ENCODE assay signal across 8 cellular contexts in the genomic region with DNA sequence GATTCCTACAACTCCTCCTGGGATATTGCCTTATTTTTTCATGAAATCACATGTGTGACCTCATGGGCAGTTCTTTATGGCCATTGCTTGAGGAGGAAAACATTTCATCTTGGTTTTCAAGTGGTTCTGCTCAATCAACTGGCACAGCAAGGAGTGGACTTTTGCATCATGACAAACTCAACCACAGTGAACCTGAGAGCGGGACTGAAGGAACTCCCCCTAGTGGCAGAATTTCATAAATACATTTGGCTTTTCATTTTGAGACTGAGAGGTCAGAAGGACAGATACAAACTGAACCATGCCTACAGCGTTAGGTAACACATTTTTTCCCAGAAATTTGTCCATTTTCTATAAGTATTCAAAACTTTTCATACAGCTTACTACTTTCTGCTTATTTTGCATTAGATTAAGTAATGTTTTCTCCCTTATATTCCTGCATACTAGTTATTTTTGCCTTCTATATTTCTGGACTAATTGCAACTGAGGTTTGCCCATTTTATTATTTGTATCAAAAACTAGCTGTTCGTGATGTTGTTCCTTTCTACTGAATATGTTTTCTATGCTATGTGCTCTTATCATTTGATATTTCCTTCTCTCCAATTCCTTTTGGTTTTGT. TPM values are rescaled to one million over a fixed set of nuclear protein-coding genes. Genes with fewer than 3 reads are reported as not detected.
DNase-seq lines count a peak whose midpoint lies in the region; ATAC-seq and TF ChIP-seq lines count a peak whose summit lies in the region.

No MANE protein-coding gene starts in this region.

- no peaks in the 10 kb centered on the region for H3K4me1 Mint-ChIP-seq in WTC11

- H3K9me3 Mint-ChIP-seq in WTC11 = peaks cover 13% of the 10 kb centered on the region

- ATAC-seq in WTC11 (peak; percentile 62), GM19467 (IDR thresholded peaks at IDR 0.05; ENCODE audit: unreplicated experiment) (no peak)

- CTCF ChIA-PET in WTC11 (lab: Charles Lee) = interaction anchor here (0.6 to 1.6 kb wide), 10 partner anchors 11 to 1511 kb away, joined by 3 to 8 read pairs (median 4); no protein-coding TSS in a partner anchor

- no peak overlapping the region for H3K27ac Mint-ChIP-seq in WTC11

- no peak overlapping the region for H3K4me3 Mint-ChIP-seq in WTC11

- peaks cover 29% of the 10 kb centered on the region for H3K27me3 Mint-ChIP-seq in WTC11 (ENCODE audit: low read depth)

- peak; percentile 10 for DNase-seq in AG09319 (ENCODE audit: extremely low read depth, low read depth)
- peak; percentile 9 for DNase-seq in GM04504 (ENCODE audit: low read depth)
- peak; percentile 19 for DNase-seq in NCI-H1694 (lab: John Stamatoyannopoulos, UW)
- DNase-seq in WTC11 (ENCODE audit: low spot score) = no peak
- peak; percentile 15 for DNase-seq in foreskin melanocyte
- DNase-seq in putamen (ENCODE audit: low spot score) = peak; percentile 22
- no peak for DNase-seq in GOT3 (lab: John Stamatoyannopoulos, UW)

- POLR2A ChIA-PET in WTC11 (lab: Charles Lee) = no interaction called here

- no peaks in the 10 kb centered on the region for H3K36me3 Mint-ChIP-seq in WTC11

- TF ChIP-seq CTCF in AG09319 (IDR thresholded peaks at IDR 0.05; ENCODE audit: low read depth, low read length) (peak; percentile 69), WTC11 (IDR thresholded peaks at IDR 0.05) (peak; percentile 82)

TF ChIP-seq in WTC11, 78 proteins besides CTCF, POLR2A, EP300 and RAD21:
- TF ChIP-seq, protein P1, sequence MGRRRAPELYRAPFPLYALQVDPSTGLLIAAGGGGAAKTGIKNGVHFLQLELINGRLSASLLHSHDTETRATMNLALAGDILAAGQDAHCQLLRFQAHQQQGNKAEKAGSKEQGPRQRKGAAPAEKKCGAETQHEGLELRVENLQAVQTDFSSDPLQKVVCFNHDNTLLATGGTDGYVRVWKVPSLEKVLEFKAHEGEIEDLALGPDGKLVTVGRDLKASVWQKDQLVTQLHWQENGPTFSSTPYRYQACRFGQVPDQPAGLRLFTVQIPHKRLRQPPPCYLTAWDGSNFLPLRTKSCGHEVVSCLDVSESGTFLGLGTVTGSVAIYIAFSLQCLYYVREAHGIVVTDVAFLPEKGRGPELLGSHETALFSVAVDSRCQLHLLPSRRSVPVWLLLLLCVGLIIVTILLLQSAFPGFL (CRISPR knock-in tag; IDR thresholded peaks at IDR 0.05; ENCODE audit: borderline replicate concordance) = no peak
- TF ChIP-seq ZNF396 (CRISPR knock-in tag; IDR thresholded peaks at IDR 0.05; ENCODE audit: borderline replicate concordance) = no peak
- TF ChIP-seq FOXK1 (CRISPR knock-in tag; IDR thresholded peaks at IDR 0.05) = no peak
- TF ChIP-seq, protein P2, sequence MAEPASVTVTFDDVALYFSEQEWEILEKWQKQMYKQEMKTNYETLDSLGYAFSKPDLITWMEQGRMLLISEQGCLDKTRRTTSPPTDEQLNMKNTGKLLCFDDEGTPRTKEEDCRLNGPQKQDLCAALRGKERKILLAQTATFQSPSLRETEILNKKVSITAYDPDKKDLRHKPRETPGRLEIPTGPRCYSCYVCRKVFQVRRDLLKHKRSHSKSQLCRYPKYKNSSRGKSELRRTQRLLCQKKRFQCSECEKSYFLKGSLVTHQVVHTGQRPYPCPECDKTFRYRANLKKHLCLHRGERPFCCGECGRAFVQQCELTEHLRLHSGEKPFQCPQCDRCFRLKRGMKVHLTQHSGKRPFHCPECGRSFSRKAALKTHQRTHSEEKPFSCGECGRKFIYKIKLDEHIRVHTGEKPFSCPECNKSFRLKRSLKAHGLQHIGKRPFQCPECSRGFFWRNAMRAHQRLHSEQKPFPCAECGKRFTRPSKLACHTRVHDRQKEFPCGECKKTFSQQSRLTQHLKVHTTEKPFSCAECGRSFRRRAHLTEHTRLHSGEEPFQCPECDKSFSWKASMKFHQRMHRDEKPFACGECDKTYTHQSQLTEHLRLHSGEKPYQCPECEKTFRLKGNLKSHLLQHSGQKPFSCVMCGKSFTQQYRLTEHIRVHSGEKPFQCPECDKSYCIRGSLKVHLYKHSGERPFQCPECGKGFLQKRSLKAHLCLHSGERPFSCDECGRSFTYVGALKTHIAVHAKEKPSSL (CRISPR knock-in tag; conservative IDR thresholded peaks at IDR 0.05) = no peak
- TF ChIP-seq ZNF671 (CRISPR knock-in tag; IDR thresholded peaks at IDR 0.05) = no peak
- TF ChIP-seq, protein P3, sequence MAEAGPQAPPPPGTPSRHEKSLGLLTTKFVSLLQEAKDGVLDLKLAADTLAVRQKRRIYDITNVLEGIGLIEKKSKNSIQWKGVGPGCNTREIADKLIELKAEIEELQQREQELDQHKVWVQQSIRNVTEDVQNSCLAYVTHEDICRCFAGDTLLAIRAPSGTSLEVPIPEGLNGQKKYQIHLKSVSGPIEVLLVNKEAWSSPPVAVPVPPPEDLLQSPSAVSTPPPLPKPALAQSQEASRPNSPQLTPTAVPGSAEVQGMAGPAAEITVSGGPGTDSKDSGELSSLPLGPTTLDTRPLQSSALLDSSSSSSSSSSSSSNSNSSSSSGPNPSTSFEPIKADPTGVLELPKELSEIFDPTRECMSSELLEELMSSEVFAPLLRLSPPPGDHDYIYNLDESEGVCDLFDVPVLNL (CRISPR knock-in tag; IDR thresholded peaks at IDR 0.05; ENCODE audit: borderline replicate concordance, low read depth) = no peak
- no peak for TF ChIP-seq SMAD4 (CRISPR knock-in tag; IDR thresholded peaks at IDR 0.05)
- no peak for TF ChIP-seq EMX1 (CRISPR knock-in tag; IDR thresholded peaks at IDR 0.05)
- no peak for TF ChIP-seq NFATC4 (CRISPR knock-in tag; IDR thresholded peaks at IDR 0.05)
- TF ChIP-seq, protein P4, sequence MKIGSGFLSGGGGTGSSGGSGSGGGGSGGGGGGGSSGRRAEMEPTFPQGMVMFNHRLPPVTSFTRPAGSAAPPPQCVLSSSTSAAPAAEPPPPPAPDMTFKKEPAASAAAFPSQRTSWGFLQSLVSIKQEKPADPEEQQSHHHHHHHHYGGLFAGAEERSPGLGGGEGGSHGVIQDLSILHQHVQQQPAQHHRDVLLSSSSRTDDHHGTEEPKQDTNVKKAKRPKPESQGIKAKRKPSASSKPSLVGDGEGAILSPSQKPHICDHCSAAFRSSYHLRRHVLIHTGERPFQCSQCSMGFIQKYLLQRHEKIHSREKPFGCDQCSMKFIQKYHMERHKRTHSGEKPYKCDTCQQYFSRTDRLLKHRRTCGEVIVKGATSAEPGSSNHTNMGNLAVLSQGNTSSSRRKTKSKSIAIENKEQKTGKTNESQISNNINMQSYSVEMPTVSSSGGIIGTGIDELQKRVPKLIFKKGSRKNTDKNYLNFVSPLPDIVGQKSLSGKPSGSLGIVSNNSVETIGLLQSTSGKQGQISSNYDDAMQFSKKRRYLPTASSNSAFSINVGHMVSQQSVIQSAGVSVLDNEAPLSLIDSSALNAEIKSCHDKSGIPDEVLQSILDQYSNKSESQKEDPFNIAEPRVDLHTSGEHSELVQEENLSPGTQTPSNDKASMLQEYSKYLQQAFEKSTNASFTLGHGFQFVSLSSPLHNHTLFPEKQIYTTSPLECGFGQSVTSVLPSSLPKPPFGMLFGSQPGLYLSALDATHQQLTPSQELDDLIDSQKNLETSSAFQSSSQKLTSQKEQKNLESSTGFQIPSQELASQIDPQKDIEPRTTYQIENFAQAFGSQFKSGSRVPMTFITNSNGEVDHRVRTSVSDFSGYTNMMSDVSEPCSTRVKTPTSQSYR (CRISPR knock-in tag; IDR thresholded peaks at IDR 0.05) = no peak
- no peak for TF ChIP-seq ZNF232 (CRISPR knock-in tag; IDR thresholded peaks at IDR 0.05)
- no peak for TF ChIP-seq NFE2L1 (CRISPR knock-in tag; IDR thresholded peaks at IDR 0.05)
- TF ChIP-seq, protein P5, sequence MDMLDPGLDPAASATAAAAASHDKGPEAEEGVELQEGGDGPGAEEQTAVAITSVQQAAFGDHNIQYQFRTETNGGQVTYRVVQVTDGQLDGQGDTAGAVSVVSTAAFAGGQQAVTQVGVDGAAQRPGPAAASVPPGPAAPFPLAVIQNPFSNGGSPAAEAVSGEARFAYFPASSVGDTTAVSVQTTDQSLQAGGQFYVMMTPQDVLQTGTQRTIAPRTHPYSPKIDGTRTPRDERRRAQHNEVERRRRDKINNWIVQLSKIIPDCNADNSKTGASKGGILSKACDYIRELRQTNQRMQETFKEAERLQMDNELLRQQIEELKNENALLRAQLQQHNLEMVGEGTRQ (CRISPR knock-in tag; IDR thresholded peaks at IDR 0.05) = no peak
- TF ChIP-seq, protein P6, sequence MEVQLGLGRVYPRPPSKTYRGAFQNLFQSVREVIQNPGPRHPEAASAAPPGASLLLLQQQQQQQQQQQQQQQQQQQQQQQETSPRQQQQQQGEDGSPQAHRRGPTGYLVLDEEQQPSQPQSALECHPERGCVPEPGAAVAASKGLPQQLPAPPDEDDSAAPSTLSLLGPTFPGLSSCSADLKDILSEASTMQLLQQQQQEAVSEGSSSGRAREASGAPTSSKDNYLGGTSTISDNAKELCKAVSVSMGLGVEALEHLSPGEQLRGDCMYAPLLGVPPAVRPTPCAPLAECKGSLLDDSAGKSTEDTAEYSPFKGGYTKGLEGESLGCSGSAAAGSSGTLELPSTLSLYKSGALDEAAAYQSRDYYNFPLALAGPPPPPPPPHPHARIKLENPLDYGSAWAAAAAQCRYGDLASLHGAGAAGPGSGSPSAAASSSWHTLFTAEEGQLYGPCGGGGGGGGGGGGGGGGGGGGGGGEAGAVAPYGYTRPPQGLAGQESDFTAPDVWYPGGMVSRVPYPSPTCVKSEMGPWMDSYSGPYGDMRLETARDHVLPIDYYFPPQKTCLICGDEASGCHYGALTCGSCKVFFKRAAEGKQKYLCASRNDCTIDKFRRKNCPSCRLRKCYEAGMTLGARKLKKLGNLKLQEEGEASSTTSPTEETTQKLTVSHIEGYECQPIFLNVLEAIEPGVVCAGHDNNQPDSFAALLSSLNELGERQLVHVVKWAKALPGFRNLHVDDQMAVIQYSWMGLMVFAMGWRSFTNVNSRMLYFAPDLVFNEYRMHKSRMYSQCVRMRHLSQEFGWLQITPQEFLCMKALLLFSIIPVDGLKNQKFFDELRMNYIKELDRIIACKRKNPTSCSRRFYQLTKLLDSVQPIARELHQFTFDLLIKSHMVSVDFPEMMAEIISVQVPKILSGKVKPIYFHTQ (CRISPR knock-in tag; IDR thresholded peaks at IDR 0.05) = no peak

RNA-seq across cellular contexts. Expression of a gene that starts 13.4 kb away (rescaled TPM):
- not detected in 3 replicates for total RNA-seq in WTC11 (2021)

RNA-seq across cellular contexts. Expression of a gene that starts 16.5 kb away (rescaled TPM):
- 0.25 to 0.57 TPM (median 0.37 TPM) in 3 replicates for total RNA-seq in WTC11 (2021)

RNA-seq across cellular contexts. Expression of a gene that starts 36.6 kb away (rescaled TPM):
- not detected in 3 replicates for total RNA-seq in WTC11 (2021)

RNA-seq across cellular contexts. Expression of a gene that starts 56.1 kb away (rescaled TPM):
- total RNA-seq in WTC11 (2021) = 10.7 to 11.2 TPM (median 10.9 TPM) in 3 replicates

RNA-seq across cellular contexts. Expression of a gene that starts 56.7 kb away (rescaled TPM):
- not detected in 3 replicates for total RNA-seq in WTC11 (2021)

Comparison
In these comparisons a context has a peak if more than half of its experiments do, and no peak if none do; other contexts are left out.
1. DNase-seq: peak in AG09319 (single experiment), GM04504 (single experiment), NCI-H1694 (single experiment), foreskin melanocyte (single experiment) and putamen (single experiment); none in WTC11 (single experiment) and GOT3 (single experiment).